ENCODE assay signal across 8 cellular contexts in genomic region chr20:4108495-4109306, GRCh38. TPM values are rescaled to one million over a fixed set of nuclear protein-coding genes. Genes with fewer than 3 reads are reported as not detected.
DNase-seq lines count a peak whose midpoint lies in the region; FAIRE-seq and TF ChIP-seq lines count a peak whose summit lies in the region.

No MANE protein-coding gene starts in this region.

- FAIRE-seq in H54 (lab: Jason Lieb, UNC) (no peak), small intestine (lab: Jason Lieb, UNC) (no peak)

- no peak overlapping the region for H3K4me3 ChIP-seq in small intestine (ENCODE audit: low read depth in 1 of 2, low read length in 2 of 2)

- peaks cover 2 to 4% of the 10 kb centered on the region in 2 donors for H3K4me1 ChIP-seq in small intestine (ENCODE audit: control insufficient read depth in 2 of 2, insufficient read depth in 1 of 2, low read depth in 1 of 2, low read length in 1 of 2)

- in situ Hi-C loops in Caki2 (cut with HindIII; ENCODE audit: low pct_unique_long_range_greater_than_20kb, low sequenced_read_pairs) = no loop called here

- H3K27ac ChIP-seq in small intestine (ENCODE audit: low read depth in 1 of 2, low read length in 1 of 2) = no peak overlapping the region

- H3K9me3 ChIP-seq in small intestine (ENCODE audit: control insufficient read depth, low read depth) = no peaks in the 10 kb centered on the region

- no peaks in the 10 kb centered on the region for H3K27me3 ChIP-seq in small intestine (ENCODE audit: control insufficient read depth in 2 of 2, insufficient read depth in 2 of 2, low read length in 2 of 2)

- 23 to 27% (median 26%) methylated on average over 19 of the region's 19 CpGs for WGBS in small intestine, 3 donors

- H3K36me3 ChIP-seq in small intestine (ENCODE audit: control insufficient read depth in 2 of 2, insufficient read depth in 2 of 2, low read length in 2 of 2) = no peaks in the 10 kb centered on the region

- no peak for TF ChIP-seq POLR2A in H54 (IDR thresholded peaks at IDR 0.05; ENCODE audit: low read depth, low read length)

- peak; percentile 72 for DNase-seq in Caki2 (ENCODE audit: low read depth)
- DNase-seq in H54 (ENCODE audit: insufficient read length, low spot score) = peak; percentile 67
- DNase-seq in NCI-H2081 (lab: John Stamatoyannopoulos, UW) = peak; percentile 72
- peak; percentile 23 for DNase-seq in T-helper 22 cell (ENCODE audit: low read depth)
- DNase-seq in astrocyte of the hippocampus (ENCODE audit: low read depth, low spot score) = peak; percentile 88
- peak; percentile 88 for DNase-seq in iPS DF 4.7 (ENCODE audit: extremely low read depth, low spot score)
- peak; percentile 84 for DNase-seq in small intestine
- no peak for DNase-seq in cortex of kidney (lab: John Stamatoyannopoulos, UW)

RNA-seq across cellular contexts. Expression of gene SMOX, which starts 39.9 kb away (rescaled TPM):
- 39.6 and 48.7 TPM in 2 replicates for total RNA-seq in Caki2 (2014; rRNA removed; shearing (Covaris generic); ENCODE audit: low replicate concordance)
- 100 to 1,000 TPM in 1 of 3 donors, 10 to 100 TPM in 2; 16.3 to 115 (median 65.1) TPM for polyA plus RNA-seq in small intestine
